Comparison of ENCODE assay signal across 8 cellular contexts in the genomic region with DNA sequence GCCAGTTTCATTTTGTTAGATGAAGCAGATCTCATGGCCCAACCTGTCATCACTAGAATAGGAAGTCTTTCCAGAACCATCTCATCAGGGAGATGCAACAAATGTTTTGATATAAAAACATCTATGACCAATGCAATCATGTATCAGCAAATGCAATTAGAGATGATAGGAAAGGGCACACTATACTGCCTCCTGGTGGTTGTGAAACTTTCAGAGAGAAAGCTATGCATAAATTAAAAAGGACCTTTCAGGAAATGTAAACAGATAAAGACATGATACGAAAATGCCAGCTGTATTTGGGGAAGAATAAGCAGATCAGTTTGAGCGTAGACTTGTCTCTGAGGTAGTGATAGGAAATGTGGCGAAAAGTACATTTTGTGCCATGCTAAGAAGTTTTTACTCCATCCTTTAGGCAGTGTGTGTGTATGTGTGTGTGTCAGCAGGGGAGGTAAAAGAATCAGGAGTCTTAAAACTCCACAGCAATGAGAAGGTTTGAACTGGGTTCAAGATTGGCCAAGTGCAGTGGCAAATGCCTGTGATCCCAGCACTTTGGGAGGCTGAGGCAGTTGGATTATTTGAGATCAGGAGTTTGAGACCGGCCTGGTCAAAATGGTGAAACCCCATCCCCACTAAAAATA.
DNase-seq lines count a peak whose midpoint lies in the region; ATAC-seq and TF ChIP-seq lines count a peak whose summit lies in the region.

No MANE protein-coding gene starts in this region.

- ATAC-seq in GM19468 (IDR thresholded peaks at IDR 0.05; ENCODE audit: extremely low read depth, unreplicated experiment) (peak; percentile 41), HG03457 (IDR thresholded peaks at IDR 0.05; ENCODE audit: unreplicated experiment) (no peak)

- no peak overlapping the region for H3K27ac ChIP-seq in C4-2B

- POLR2A ChIA-PET in activated CD4-positive, alpha-beta memory T cell treated with anti-CD3 and anti-CD28 coated beads for 36 hours (lab: Charles Lee) = no interaction called here

- H3K4me3 Mint-ChIP-seq in chondrocyte (ENCODE audit: unreplicated experiment) (no peak overlapping the region), osteocyte (ENCODE audit: unreplicated experiment) (no peak overlapping the region), CD14-positive monocyte (no peak overlapping the region)
- H3K4me3 Mint-ChIP-seq in activated CD4-positive, alpha-beta memory T cell treated with anti-CD3 and anti-CD28 coated beads for 36 hours = no peak overlapping the region

- H3K4me1 Mint-ChIP-seq in chondrocyte (ENCODE audit: low read depth) (no peaks in the 10 kb centered on the region), osteocyte (ENCODE audit: unreplicated experiment) (no peaks in the 10 kb centered on the region), CD14-positive monocyte (no peaks in the 10 kb centered on the region)
- H3K4me1 Mint-ChIP-seq in activated CD4-positive, alpha-beta memory T cell treated with anti-CD3 and anti-CD28 coated beads for 36 hours (ENCODE audit: low read depth) = no peaks in the 10 kb centered on the region

- intact Hi-C loops in CD14-positive monocyte (cut with micrococcal nuclease) = no loop called here
- intact Hi-C loops in activated CD4-positive, alpha-beta memory T cell treated with anti-CD3 and anti-CD28 coated beads for 36 hours (cut with micrococcal nuclease) = loop anchor here (5.0 kb wide), 1 partner anchor 418 kb away; no protein-coding TSS in a partner anchor

- TF ChIP-seq CTCF in C4-2B (conservative IDR thresholded peaks at IDR 0.05) = peak; percentile 82
- TF ChIP-seq CTCF in LNCAP (IDR thresholded peaks at IDR 0.05) = peak; percentile 73
- TF ChIP-seq CTCF in chondrocyte (IDR thresholded peaks at IDR 0.05) = peak; percentile 84
- TF ChIP-seq CTCF in osteocyte (IDR thresholded peaks at IDR 0.05) = peak; percentile 54
- no peak for TF ChIP-seq CTCF in CD14-positive monocyte (IDR thresholded peaks at IDR 0.05)

- no peaks in the 10 kb centered on the region for H3K27me3 Mint-ChIP-seq in chondrocyte (ENCODE audit: low read depth)
- peaks cover 11% of the 10 kb centered on the region for H3K27me3 Mint-ChIP-seq in osteocyte (ENCODE audit: unreplicated experiment)
- H3K27me3 Mint-ChIP-seq in CD14-positive monocyte (ENCODE audit: low read depth in 3 of 3) = no peaks in the 10 kb centered on the region
- no peaks in the 10 kb centered on the region for H3K27me3 Mint-ChIP-seq in activated CD4-positive, alpha-beta memory T cell treated with anti-CD3 and anti-CD28 coated beads for 36 hours

- CTCF ChIA-PET in activated CD4-positive, alpha-beta memory T cell treated with anti-CD3 and anti-CD28 coated beads for 36 hours (lab: Charles Lee) = interaction anchor here (0.6 kb wide), 1 partner anchor 240 kb away, joined by 3 read pairs; no protein-coding TSS in a partner anchor

- no peak overlapping the region for H3K27ac Mint-ChIP-seq in chondrocyte (ENCODE audit: unreplicated experiment)
- no peak overlapping the region for H3K27ac Mint-ChIP-seq in osteocyte (ENCODE audit: unreplicated experiment)
- no peak overlapping the region for H3K27ac Mint-ChIP-seq in CD14-positive monocyte
- H3K27ac Mint-ChIP-seq in activated CD4-positive, alpha-beta memory T cell treated with anti-CD3 and anti-CD28 coated beads for 36 hours = no peak overlapping the region

- H3K9me3 Mint-ChIP-seq in chondrocyte (ENCODE audit: low read depth) = no peaks in the 10 kb centered on the region
- H3K9me3 Mint-ChIP-seq in osteocyte (ENCODE audit: unreplicated experiment) = no peaks in the 10 kb centered on the region
- no peaks in the 10 kb centered on the region for H3K9me3 Mint-ChIP-seq in CD14-positive monocyte
- H3K9me3 Mint-ChIP-seq in activated CD4-positive, alpha-beta memory T cell treated with anti-CD3 and anti-CD28 coated beads for 36 hours = peaks cover 3% of the 10 kb centered on the region

- DNase-seq in chondrocyte (ENCODE audit: low spot score) (no peak), osteocyte (ENCODE audit: extremely low spot score, unreplicated experiment) (no peak), CD14-positive monocyte (ENCODE audit: low spot score) (no peak)
- no peak for DNase-seq in activated CD4-positive, alpha-beta memory T cell treated with anti-CD3 and anti-CD28 coated beads for 36 hours

- H3K36me3 Mint-ChIP-seq in chondrocyte (ENCODE audit: low read depth) (no peaks in the 10 kb centered on the region), osteocyte (ENCODE audit: unreplicated experiment) (no peaks in the 10 kb centered on the region), CD14-positive monocyte (no peaks in the 10 kb centered on the region)
- H3K36me3 Mint-ChIP-seq in activated CD4-positive, alpha-beta memory T cell treated with anti-CD3 and anti-CD28 coated beads for 36 hours = no peaks in the 10 kb centered on the region
